9 cellular contexts compared by ENCODE assay signal in the genomic region with DNA sequence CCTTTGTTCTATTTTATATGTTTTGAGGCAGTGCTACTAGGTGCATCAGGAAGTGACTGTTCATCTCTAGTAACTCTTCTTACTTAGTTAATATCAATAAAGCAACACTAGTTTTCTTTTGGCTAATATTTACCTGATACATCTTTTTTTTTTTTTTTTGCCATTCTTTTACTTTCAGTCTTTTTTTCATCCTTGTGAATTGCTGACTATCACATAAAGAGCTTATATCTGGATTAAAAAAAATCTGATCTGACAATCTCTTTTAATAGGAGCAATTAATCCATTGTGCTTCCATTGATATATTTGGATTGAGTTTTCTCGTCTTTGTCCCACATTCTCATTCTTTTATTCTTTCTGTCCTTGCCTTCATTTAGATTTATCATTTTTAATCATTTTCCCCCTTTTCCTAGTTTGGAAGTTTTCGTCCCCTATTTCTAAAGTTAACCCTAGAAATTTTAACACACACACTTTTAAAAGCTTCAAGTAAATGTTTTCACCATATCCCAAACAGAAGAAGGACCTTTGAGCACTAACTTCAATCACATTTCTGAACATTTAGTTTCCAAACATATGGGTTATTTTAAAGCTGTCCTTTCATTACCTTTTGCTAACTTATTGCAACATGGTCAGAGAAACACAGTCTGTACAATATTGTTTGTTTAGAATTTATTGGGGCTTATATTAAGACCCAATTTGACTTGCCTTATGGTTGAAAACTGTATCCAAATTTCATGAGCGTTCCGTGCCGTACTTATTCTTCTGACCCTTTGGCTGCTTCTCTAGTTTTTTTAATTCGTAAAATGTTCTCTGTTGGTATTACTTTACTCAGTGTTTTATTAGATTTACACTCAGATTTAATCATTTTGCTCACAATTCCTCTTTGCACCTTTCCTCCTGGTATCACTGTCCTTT.
"Had no signal": no experiment of that assay in that cellular context is flagged by ENCODE, and none has a peak within 500 bp of the region (broad histone marks: within the 10 kb centered on the region; RNA-seq: fewer than 3 reads in every experiment).

No MANE protein-coding gene starts in this region.

- H3K4me3 ChIP-seq: GM23248, HAP-1 had no signal

- H3K36me3 ChIP-seq: HAP-1 had no signal

- H2AFZ ChIP-seq: GM23248 had no signal

- H3K9me3 ChIP-seq: HAP-1 had no signal

- H3K4me3 Mint-ChIP-seq: HFFc6, IgD-negative memory B cell had no signal

- ATAC-seq: HCT116 had no signal

- H3K4me1 ChIP-seq: HAP-1 had no signal

- H3K36me3 Mint-ChIP-seq: IgD-negative memory B cell had no signal

- H3K9me3 Mint-ChIP-seq: HFFc6 had no signal

- H3K27ac ChIP-seq: GM23248, HL-60 had no signal

- H3K9ac ChIP-seq: GM23248 had no signal

- DNase-seq: GM23248, GOT3, H7, HFFc6, KG1 had no signal

- H3K27ac Mint-ChIP-seq: HFFc6, IgD-negative memory B cell had no signal
